In genomic region chr2:168336786-168337388, GRCh38 we compare ENCODE assay signal across 8 cellular contexts.
A peak's percentile ranks its signal among the peaks of the same experiment; 100 is the strongest.
DNase-seq lines count a peak whose midpoint lies in the region; ATAC-seq and TF ChIP-seq lines count a peak whose summit lies in the region.

No MANE protein-coding gene starts in this region.

- no peaks in the 10 kb centered on the region for H3K9me2 ChIP-seq in Karpas-422 (replicated peaks; ENCODE audit: insufficient read depth, low read length)

- H3K27me3 ChIP-seq in Karpas-422 (ENCODE audit: low read length) (no peaks in the 10 kb centered on the region), WERI-Rb-1 (ENCODE audit: insufficient read depth, low read depth, severe bottlenecking) (no peaks in the 10 kb centered on the region), colonic mucosa (no peaks in the 10 kb centered on the region)

- no peaks in the 10 kb centered on the region for H3K79me2 ChIP-seq in Karpas-422 (ENCODE audit: low read length)

- H3K27ac ChIP-seq in Karpas-422 (ENCODE audit: low read length) (no peak overlapping the region), WERI-Rb-1 (no peak overlapping the region), colonic mucosa (no peak overlapping the region)

- H3K4me1 ChIP-seq in Karpas-422 (ENCODE audit: low read length) (peaks cover 12% of the 10 kb centered on the region), colonic mucosa (no peaks in the 10 kb centered on the region)

- H2AFZ ChIP-seq in Karpas-422 (ENCODE audit: low read length): no peak overlapping the region

- H3K9me3 ChIP-seq in Karpas-422 (ENCODE audit: low read length) (no peaks in the 10 kb centered on the region), WERI-Rb-1 (ENCODE audit: severe bottlenecking) (no peaks in the 10 kb centered on the region), colonic mucosa (no peaks in the 10 kb centered on the region)

- intact Hi-C loops in colonic mucosa (cut with DNase I): loop anchor here (5.0 to 10.0 kb wide), 2 partner anchors 80 to 202 kb away; no protein-coding TSS in a partner anchor

- H3K4me3 ChIP-seq in Karpas-422 (ENCODE audit: low read length) (no peak overlapping the region), WERI-Rb-1 (ENCODE audit: low read depth, low read length) (no peak overlapping the region), colonic mucosa (no peak overlapping the region)

- DNase-seq in A172 (ENCODE audit: low spot score) (peak; percentile 30), Karpas-422 (peak; percentile 77), WERI-Rb-1 (peak; percentile 72), colonic mucosa (peak; percentile 77), renal cortical epithelial cell (ENCODE audit: low read depth) (peak; percentile 67), cerebellar nuclear complex (lab: John Stamatoyannopoulos, UW) (no peak)

- no peak overlapping the region for H3K4me2 ChIP-seq in Karpas-422 (ENCODE audit: low read depth, low read length, poor library complexity, severe bottlenecking)

- H3K36me3 ChIP-seq in Karpas-422 (ENCODE audit: insufficient read depth, low read length) (no peaks in the 10 kb centered on the region), WERI-Rb-1 (no peaks in the 10 kb centered on the region), colonic mucosa (no peaks in the 10 kb centered on the region)

- ATAC-seq in GM18867 (IDR thresholded peaks at IDR 0.05; ENCODE audit: unreplicated experiment) (peak; percentile 89), GM18517 (IDR thresholded peaks at IDR 0.05; ENCODE audit: unreplicated experiment) (no peak)

- TF ChIP-seq CTCF in WERI-Rb-1 (IDR thresholded peaks at IDR 0.05; ENCODE audit: low read depth, low read length): peak; percentile 81
- TF ChIP-seq CTCF in colonic mucosa (IDR thresholded peaks at IDR 0.05): peak; percentile 51

- no peaks in the 10 kb centered on the region for H4K20me1 ChIP-seq in Karpas-422 (ENCODE audit: insufficient read depth, low read depth, low read length)

- no peak overlapping the region for H3K9ac ChIP-seq in Karpas-422 (ENCODE audit: low read length)
- no peak overlapping the region for H3K9ac ChIP-seq in colonic mucosa (ENCODE audit: low read depth in 2 of 2, low read length in 2 of 2)

Comparison
In these comparisons a context has a peak if more than half of its experiments do, and no peak if none do; other contexts are left out.
1. DNase-seq: peak in A172 (single experiment), Karpas-422 (single experiment), WERI-Rb-1 (single experiment), colonic mucosa (single experiment) and renal cortical epithelial cell (single experiment); none in cerebellar nuclear complex (0 of 2).